10 cellular contexts compared by ENCODE assay signal in genomic region chr1:212237651-212238050, GRCh38. TPM values are rescaled to one million over a fixed set of nuclear protein-coding genes. Genes with fewer than 3 reads are reported as not detected.
A peak's percentile ranks its signal among the peaks of the same experiment; 100 is the strongest.
DNase-seq lines count a peak whose midpoint lies in the region; ATAC-seq, FAIRE-seq and TF ChIP-seq lines count a peak whose summit lies in the region.
"Had no signal": no experiment of that assay in that cellular context is flagged by ENCODE, and none has a peak within 500 bp of the region (broad histone marks: within the 10 kb centered on the region; RNA-seq: fewer than 3 reads in every experiment).

No MANE protein-coding gene starts in this region.

- H3K27ac ChIP-seq in kidney (ENCODE audit: low read depth in 2 of 2, low read length in 2 of 2) (peak overlapping the region; percentile 29 to 88), neural progenitor cell (no peak overlapping the region), SK-N-SH (ENCODE audit: low read depth in 2 of 2, low read length in 1 of 2) (no peak overlapping the region)

- H3K27me3 ChIP-seq in neural progenitor cell (no peaks in the 10 kb centered on the region), SK-N-SH (ENCODE audit: insufficient read depth) (no peaks in the 10 kb centered on the region)

- TF ChIP-seq RAD21 in SK-N-SH (IDR thresholded peaks at IDR 0.05; ENCODE audit: low read length), result no peak

- H3K27ac Mint-ChIP-seq in neural progenitor cell, result no peak overlapping the region

- H3K4me1 ChIP-seq in kidney (ENCODE audit: control insufficient read depth in 1 of 2, insufficient read depth in 1 of 2, low read depth in 1 of 2, low read length in 2 of 2) (peaks cover 16 to 21% of the 10 kb centered on the region in 2 donors), neural progenitor cell (peaks cover 7% of the 10 kb centered on the region), SK-N-SH (ENCODE audit: control insufficient read depth in 1 of 2, insufficient read depth in 2 of 2, low read depth in 1 of 2, low read length in 1 of 2) (peaks cover 2 to 10% of the 10 kb centered on the region in 2 experiments; a peak in 3 of 4 replicates)

- TF ChIP-seq CTCF in kidney (IDR thresholded peaks at IDR 0.05; ENCODE audit: borderline replicate concordance, extremely low read depth, insufficient read depth) (no peak), neural progenitor cell (IDR thresholded peaks at IDR 0.05) (no peak), SK-N-SH (IDR thresholded peaks at IDR 0.05) (no peak)

- no peaks in the 10 kb centered on the region for H4K20me1 ChIP-seq in neural progenitor cell (ENCODE audit: low read depth)
- H4K20me1 ChIP-seq in SK-N-SH (ENCODE audit: insufficient read depth), result no peaks in the 10 kb centered on the region

- POLR2A ChIA-PET in SK-N-SH (lab: Yijun Ruan, JAX), result no interaction called here

- no peaks in the 10 kb centered on the region for H3K36me3 Mint-ChIP-seq in neural progenitor cell

- H3K4me2 ChIP-seq in neural progenitor cell (no peak overlapping the region), SK-N-SH (no peak overlapping the region)

- H3K4me1 Mint-ChIP-seq in neural progenitor cell, result peaks cover 34% of the 10 kb centered on the region

- no peaks in the 10 kb centered on the region for H3K9me3 ChIP-seq in kidney (ENCODE audit: control insufficient read depth in 1 of 2, low read length in 2 of 2)
- no peaks in the 10 kb centered on the region for H3K9me3 ChIP-seq in neural progenitor cell (ENCODE audit: low read depth)
- no peaks in the 10 kb centered on the region for H3K9me3 ChIP-seq in SK-N-SH

- H2AFZ ChIP-seq in neural progenitor cell (replicated peaks) (no peak overlapping the region), SK-N-SH (ENCODE audit: low read depth) (no peak overlapping the region)

- CTCF ChIA-PET in SK-N-SH (lab: Yijun Ruan, JAX), result no interaction called here

- no peak for DNase-seq in kidney
- DNase-seq in NCI-H1436 (lab: John Stamatoyannopoulos, UW), result no peak
- no peak for DNase-seq in posterior vena cava (ENCODE audit: low spot score)
- no peak for DNase-seq in neural progenitor cell (ENCODE audit: low spot score)
- no peak for DNase-seq in SK-N-SH
- DNase-seq: glutamatergic neuron, NCI-H510A treated with DMSO at 0.1 percent for 48 hours had no signal

- H3K4me3 ChIP-seq in kidney (ENCODE audit: low read length in 2 of 2) (no peak overlapping the region), neural progenitor cell (no peak overlapping the region), SK-N-SH (ENCODE audit: low read depth in 2 of 2, low read length in 1 of 2) (no peak overlapping the region)

- no peak overlapping the region for H3K4me3 Mint-ChIP-seq in neural progenitor cell

- H3F3A ChIP-seq in neural progenitor cell (ENCODE audit: low read depth), result no peaks in the 10 kb centered on the region
- peaks cover 4% of the 10 kb centered on the region for H3F3A ChIP-seq in SK-N-SH (replicated peaks; ENCODE audit: insufficient read depth)

- peaks cover 4% of the 10 kb centered on the region for H3K9me3 Mint-ChIP-seq in neural progenitor cell

- H3K27me3 Mint-ChIP-seq in neural progenitor cell (ENCODE audit: insufficient read depth, low read depth), result peaks cover 11% of the 10 kb centered on the region

- no peak for FAIRE-seq in kidney (lab: Jason Lieb, UNC)

- no peaks in the 10 kb centered on the region for H3K79me2 ChIP-seq in neural progenitor cell (ENCODE audit: low read depth)
- H3K79me2 ChIP-seq in SK-N-SH (ENCODE audit: insufficient read depth), result no peaks in the 10 kb centered on the region

- peak overlapping the region in 1 of 2 donors; percentile 24 for H3K9ac ChIP-seq in kidney (ENCODE audit: low read length in 2 of 2)
- H3K9ac ChIP-seq in neural progenitor cell, result no peak overlapping the region
- no peak overlapping the region for H3K9ac ChIP-seq in SK-N-SH

- no peak for TF ChIP-seq EP300 in SK-N-SH (IDR thresholded peaks at IDR 0.05; ENCODE audit: borderline replicate concordance in 1 of 2, low read depth in 1 of 2, low read length in 1 of 2)

- H3K36me3 ChIP-seq in kidney (ENCODE audit: control insufficient read depth in 1 of 2, insufficient read depth in 2 of 2, low read length in 2 of 2) (no peaks in the 10 kb centered on the region), neural progenitor cell (no peaks in the 10 kb centered on the region), SK-N-SH (replicated peaks in 1 of 2; ENCODE audit: control insufficient read depth in 1 of 2, insufficient read depth in 2 of 2, low read length in 1 of 2) (no peaks in the 10 kb centered on the region)

- H3K9me2 ChIP-seq in SK-N-SH, result no peaks in the 10 kb centered on the region

- ATAC-seq in GM18858 (IDR thresholded peaks at IDR 0.05; ENCODE audit: unreplicated experiment) (peak; percentile 85), GM21576 (IDR thresholded peaks at IDR 0.05; ENCODE audit: unreplicated experiment) (peak; percentile 86), HG03520 (IDR thresholded peaks at IDR 0.05; ENCODE audit: unreplicated experiment) (peak; percentile 87)

- intact Hi-C loops in kidney (cut with DNase I), result no loop called here
- intact Hi-C loops in posterior vena cava (cut with DNase I), result no loop called here

TF ChIP-seq in SK-N-SH, 30 proteins besides CTCF, POLR2A, EP300 and RAD21:
- TF ChIP-seq GABPA (IDR thresholded peaks at IDR 0.05; ENCODE audit: low read depth), result no peak
- TF ChIP-seq JUND (IDR thresholded peaks at IDR 0.05), result no peak
- TF ChIP-seq SIN3A (IDR thresholded peaks at IDR 0.05; ENCODE audit: borderline replicate concordance, low read depth, low read length), result no peak
- TF ChIP-seq EZH2phosphoT487 (IDR thresholded peaks at IDR 0.05; ENCODE audit: borderline replicate concordance, low read depth), result no peak
- TF ChIP-seq PBX3 (IDR thresholded peaks at IDR 0.05), result no peak

RNA-seq across cellular contexts. Expression of gene PPP2R5A, which starts 47.6 kb away (rescaled TPM):
- total RNA-seq in kidney (67.3 TPM), posterior vena cava (10 to 100 TPM; 38.5 to 47.2 TPM), neural progenitor cell (ENCODE audit: low replicate concordance) (19.8 and 27.9 TPM in 2 replicates)
- polyA plus RNA-seq in kidney (ENCODE audit: insufficient read depth, low read depth, low replicate concordance) (36.6 TPM), SK-N-SH (2012; rRNA removed) (5.4 and 6.1 TPM in 2 replicates)
- polyA plus RNA-seq in SK-N-SH (2012; cell fraction: cytosol; rRNA removed), result 7.9 and 8.7 TPM in 2 replicates
- polyA plus RNA-seq in SK-N-SH (2012; cell fraction: nucleus; rRNA removed), result 3.9 and 6.1 TPM in 2 replicates

Comparison
In these comparisons a context has a peak if more than half of its experiments do, and no peak if none do; other contexts are left out.
1. H3K27ac ChIP-seq: peak in kidney (2 of 2); none in neural progenitor cell (single experiment) and SK-N-SH (0 of 2).
2. Peak in every context shown above with its lines, with median percentiles within 50 percentile points of each other: ATAC-seq.